ENCODE assay signal across 8 cellular contexts in genomic region chr14:54691525-54692260, GRCh38.
DNase-seq lines count a peak whose midpoint lies in the region; ATAC-seq and TF ChIP-seq lines count a peak whose summit lies in the region.

No MANE protein-coding gene starts in this region.

- H3K4me3 ChIP-seq in AG10803 (ENCODE audit: low read length), result no peak overlapping the region
- H3K4me3 ChIP-seq in effector memory CD4-positive, alpha-beta T cell (ENCODE audit: insufficient read depth, low read depth, low read length, poor library complexity, severe bottlenecking), result no peak overlapping the region

- no peaks in the 10 kb centered on the region for H3K27me3 ChIP-seq in effector memory CD4-positive, alpha-beta T cell (replicated peaks; ENCODE audit: control insufficient read depth, insufficient read depth, low read length, poor library complexity, severe bottlenecking)

- ATAC-seq in GM18858 (IDR thresholded peaks at IDR 0.05; ENCODE audit: unreplicated experiment), result no peak

- no peaks in the 10 kb centered on the region for H3K4me1 ChIP-seq in effector memory CD4-positive, alpha-beta T cell (ENCODE audit: control insufficient read depth, insufficient read depth, low read length, poor library complexity, severe bottlenecking)

- H3K36me3 ChIP-seq in effector memory CD4-positive, alpha-beta T cell (ENCODE audit: control insufficient read depth, insufficient read depth, low read length), result no peaks in the 10 kb centered on the region

- DNase-seq in AG10803 (ENCODE audit: low read depth) (peak; percentile 64), GM19238 (ENCODE audit: insufficient read length, low spot score) (peak; percentile 37), NCI-H187 treated with DMSO at 0.1 percent for 48 hours (lab: John Stamatoyannopoulos, UW) (peak; percentile 28), lung microvascular endothelial cell (ENCODE audit: low read depth in 2 of 2) (peak; percentile 81 to 91)
- peak; percentile 33 to 49 for DNase-seq in activated CD4-positive, alpha-beta T cell treated with anti-CD3 and anti-CD28 coated beads for 4 hours
- peak; percentile 14 to 23 (median 20) for DNase-seq in effector memory CD4-positive, alpha-beta T cell
- peak; percentile 11 for DNase-seq in stimulated activated CD8-positive, alpha-beta memory T cell treated with anti-CD3 and anti-CD28 coated beads, Interleukin-15, amount 100 ng/mL, for 1 hour (ENCODE audit: low read depth)

- no peak overlapping the region for H3K27ac ChIP-seq in effector memory CD4-positive, alpha-beta T cell (ENCODE audit: insufficient read depth, low read length, poor library complexity, severe bottlenecking)

- no peaks in the 10 kb centered on the region for H3K9me3 ChIP-seq in effector memory CD4-positive, alpha-beta T cell (ENCODE audit: control insufficient read depth, low read length)

- peak; percentile 96 for TF ChIP-seq CTCF in AG10803 (conservative IDR thresholded peaks at IDR 0.05; ENCODE audit: low read length)

Comparison
In these comparisons a context has a peak if more than half of its experiments do, and no peak if none do; other contexts are left out.
1. DNase-seq: peak in every context shown above with its lines; median percentile 86 in lung microvascular endothelial cell; 64 in AG10803; 41 in activated CD4-positive, alpha-beta T cell treated with anti-CD3 and anti-CD28 coated beads for 4 hours; 37 in GM19238; 28 in NCI-H187 treated with DMSO at 0.1 percent for 48 hours; 20 in effector memory CD4-positive, alpha-beta T cell; 11 in stimulated activated CD8-positive, alpha-beta memory T cell treated with anti-CD3 and anti-CD28 coated beads, Interleukin-15, amount 100 ng/mL, for 1 hour.